Comparison of ENCODE assay signal across 5 cellular contexts in the genomic region with DNA sequence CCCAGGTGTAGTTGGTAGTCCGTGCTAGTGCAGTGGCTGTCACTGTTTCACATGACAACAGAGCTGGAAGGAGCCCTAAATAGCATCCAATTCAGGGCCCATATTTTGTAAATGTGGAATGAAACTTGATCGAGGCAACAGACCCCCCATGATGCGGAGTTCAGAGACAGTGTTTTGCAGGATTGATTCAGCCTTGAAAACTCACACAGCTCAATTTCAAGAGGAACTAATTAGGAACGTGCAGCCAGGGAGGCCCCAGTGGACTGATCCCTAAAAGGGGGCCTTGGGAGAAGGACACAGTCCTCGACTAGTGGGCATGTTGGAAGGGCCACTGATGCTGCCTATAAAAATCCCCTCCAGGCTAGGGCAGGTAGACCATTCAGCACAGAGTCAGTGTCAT.
"Had no signal": no experiment of that assay in that cellular context is flagged by ENCODE, and none has a peak within 500 bp of the region (broad histone marks: within the 10 kb centered on the region; RNA-seq: fewer than 3 reads in every experiment).

No MANE protein-coding gene starts in this region.

- H3K27ac ChIP-seq: GM23248 had no signal

- DNase-seq: GM23248, H9, HCEC 1CT, IMR-90 had no signal

- H3K9ac ChIP-seq: GM23248 had no signal

- H2AFZ ChIP-seq: GM23248 had no signal

- H3K4me3 ChIP-seq: GM23248, K562 had no signal
